Comparison of ENCODE assay signal across 25 cellular contexts in the genomic region with DNA sequence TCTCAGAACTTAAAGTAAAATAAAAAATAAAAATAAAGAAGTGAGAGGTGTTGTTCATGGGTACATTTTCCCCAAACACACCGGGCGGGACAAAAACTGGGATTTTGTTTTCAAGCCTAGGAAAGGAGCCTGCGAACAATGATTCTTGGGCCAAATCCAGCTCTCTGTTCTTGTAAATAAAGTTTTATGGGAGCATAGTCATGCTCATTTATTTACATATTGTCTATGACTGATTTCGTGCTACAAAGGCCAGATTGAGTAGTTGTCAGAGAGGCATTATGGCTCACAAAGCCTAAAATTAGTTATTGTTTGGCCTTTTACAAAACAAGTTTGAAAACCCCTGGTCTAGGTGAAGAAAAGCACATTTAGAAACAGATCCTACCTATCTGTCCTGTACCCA.
DNase-seq lines count a peak whose midpoint lies in the region; ATAC-seq and TF ChIP-seq lines count a peak whose summit lies in the region.
"Had no signal": no experiment of that assay in that cellular context is flagged by ENCODE, and none has a peak within 500 bp of the region (broad histone marks: within the 10 kb centered on the region; RNA-seq: fewer than 3 reads in every experiment).

No MANE protein-coding gene starts in this region.

- H3K4me3 Mint-ChIP-seq in activated CD8-positive, alpha-beta T cell treated with anti-CD3 and anti-CD28 coated beads, Interleukin-2, amount 10 ng/mL, durations not matched to agents 7 days and 5 days, result no peak overlapping the region
- H3K4me3 Mint-ChIP-seq: CD14-positive monocyte; CD4-positive, alpha-beta T cell; CD8-positive, alpha-beta memory T cell; GM23338; H9 had no signal

- no peaks in the 10 kb centered on the region for H3K27me3 ChIP-seq in esophagus muscularis mucosa
- H3K27me3 ChIP-seq: BE2C; BLaER1 treated with 17β-estradiol and CSF1 and Interleukin-3, amounts not matched to agents 10 nM and 100 nM had no signal

- TF ChIP-seq CTCF in 22Rv1 (IDR thresholded peaks at IDR 0.05) (no peak), VCaP (conservative IDR thresholded peaks at IDR 0.05) (no peak), esophagus muscularis mucosa (IDR thresholded peaks at IDR 0.05) (no peak)

- peaks cover 7% of the 10 kb centered on the region for H3K9me3 Mint-ChIP-seq in activated CD8-positive, alpha-beta T cell treated with anti-CD3 and anti-CD28 coated beads, Interleukin-2, amount 10 ng/mL, durations not matched to agents 7 days and 5 days (ENCODE audit: insufficient read depth)

- WGBS in esophagus muscularis mucosa, result 82% methylated on average over 4 of the region's 4 CpGs

- H3K4me1 Mint-ChIP-seq in activated CD8-positive, alpha-beta T cell treated with anti-CD3 and anti-CD28 coated beads, Interleukin-2, amount 10 ng/mL, durations not matched to agents 7 days and 5 days (ENCODE audit: low read depth), result no peaks in the 10 kb centered on the region
- H3K4me1 Mint-ChIP-seq: CD14-positive monocyte; CD8-positive, alpha-beta memory T cell had no signal

- no peak for TF ChIP-seq EP300 in esophagus muscularis mucosa (IDR thresholded peaks at IDR 0.05)

- H3K27me3 Mint-ChIP-seq in activated CD8-positive, alpha-beta T cell treated with anti-CD3 and anti-CD28 coated beads, Interleukin-2, amount 10 ng/mL, durations not matched to agents 7 days and 5 days (ENCODE audit: low read depth), result no peaks in the 10 kb centered on the region
- H3K27me3 Mint-ChIP-seq: CD4-positive, alpha-beta T cell; CD8-positive, alpha-beta memory T cell had no signal

- H3K9me3 ChIP-seq in esophagus muscularis mucosa, result no peaks in the 10 kb centered on the region
- H3K9me3 ChIP-seq: A549; BE2C; BLaER1 treated with 17β-estradiol and CSF1 and Interleukin-3, amounts not matched to agents 10 nM and 100 nM had no signal

- no peaks in the 10 kb centered on the region for H3K4me1 ChIP-seq in esophagus muscularis mucosa
- H3K4me1 ChIP-seq: A549; BE2C; BLaER1 treated with 17β-estradiol and CSF1 and Interleukin-3, amounts not matched to agents 10 nM and 100 nM had no signal

- no peak overlapping the region for H3K27ac Mint-ChIP-seq in activated CD8-positive, alpha-beta T cell treated with anti-CD3 and anti-CD28 coated beads, Interleukin-2, amount 10 ng/mL, durations not matched to agents 7 days and 5 days
- H3K27ac Mint-ChIP-seq: CD14-positive monocyte; CD4-positive, alpha-beta T cell; CD8-positive, alpha-beta memory T cell; GM23338; H9 had no signal

- ATAC-seq in left colon (peak; percentile 91), HG03025 (IDR thresholded peaks at IDR 0.05; ENCODE audit: low FRiP score, unreplicated experiment) (no peak)
- no peak for ATAC-seq in activated CD8-positive, alpha-beta T cell treated with anti-CD3 and anti-CD28 coated beads, Interleukin-2, amount 10 ng/mL, durations not matched to agents 7 days and 5 days
- ATAC-seq: A549, GM12878, GM23338, HCT116 had no signal

- intact Hi-C loops in left colon (cut with DNase I, micrococcal nuclease), result no loop called here
- intact Hi-C loops in esophagus muscularis mucosa (cut with DNase I), result no loop called here

- peak overlapping the region; percentile 69 for H3K27ac ChIP-seq in 22Rv1
- peak overlapping the region; percentile 55 for H3K27ac ChIP-seq in VCaP
- no peak overlapping the region for H3K27ac ChIP-seq in esophagus muscularis mucosa (replicated peaks in 1 of 4)
- H3K27ac ChIP-seq: A549; BLaER1 treated with 17β-estradiol and CSF1 and Interleukin-3, amounts not matched to agents 10 nM and 100 nM had no signal

- peak; percentile 2 for DNase-seq in LoVo (ENCODE audit: low spot score)
- DNase-seq in left colon, result peak in 1 of 2 donors; percentile 13
- no peak for DNase-seq in esophagus muscularis mucosa (ENCODE audit: extremely low spot score)
- no peak for DNase-seq in activated CD8-positive, alpha-beta T cell treated with anti-CD3 and anti-CD28 coated beads, Interleukin-2, amount 10 ng/mL, durations not matched to agents 7 days and 5 days
- no peak for DNase-seq in NCI-H1092 treated with DMSO at 0.1 percent for 48 hours (lab: John Stamatoyannopoulos, UW)
- DNase-seq: 8988T; ACHN; AML-193; BE2C; CD4-positive, alpha-beta T cell; CD8-positive, alpha-beta memory T cell; DMS 273 treated with DMSO at 0.1 percent for 48 hours; DMS79; EL; GDM1; H9 had no signal

- H3K36me3 Mint-ChIP-seq in activated CD8-positive, alpha-beta T cell treated with anti-CD3 and anti-CD28 coated beads, Interleukin-2, amount 10 ng/mL, durations not matched to agents 7 days and 5 days (ENCODE audit: low read depth), result no peaks in the 10 kb centered on the region
- H3K36me3 Mint-ChIP-seq: CD14-positive monocyte; CD8-positive, alpha-beta memory T cell had no signal

- no peak overlapping the region for H3K4me3 ChIP-seq in esophagus muscularis mucosa
- H3K4me3 ChIP-seq: A549; BLaER1 treated with 17β-estradiol and CSF1 and Interleukin-3, amounts not matched to agents 10 nM and 100 nM; GM12878; GM23338 had no signal

- no peak for TF ChIP-seq POLR2A in esophagus muscularis mucosa (IDR thresholded peaks at IDR 0.05; ENCODE audit: low read depth)

- POLR2A ChIA-PET in activated CD8-positive, alpha-beta T cell treated with anti-CD3 and anti-CD28 coated beads, Interleukin-2, amount 10 ng/mL, durations not matched to agents 7 days and 5 days (lab: Charles Lee), result no interaction called here

- H3K36me3 ChIP-seq in esophagus muscularis mucosa, result no peaks in the 10 kb centered on the region
- H3K36me3 ChIP-seq: BE2C; BLaER1 treated with 17β-estradiol and CSF1 and Interleukin-3, amounts not matched to agents 10 nM and 100 nM had no signal

- CTCF ChIA-PET in activated CD8-positive, alpha-beta T cell treated with anti-CD3 and anti-CD28 coated beads, Interleukin-2, amount 10 ng/mL, durations not matched to agents 7 days and 5 days (lab: Charles Lee), result no interaction called here

Comparison
In these comparisons a context has a peak if more than half of its experiments do, and no peak if none do; other contexts are left out.
1. H3K27ac ChIP-seq: peak in 22Rv1 (single experiment) and VCaP (single experiment); none in esophagus muscularis mucosa (0 of 4).